Comparison of ENCODE assay signal across 1 cellular context in genomic region chr5:59039003-59039295, GRCh38.
A peak's percentile ranks its signal among the peaks of the same experiment; 100 is the strongest.
TF ChIP-seq lines count a peak whose summit lies in the region.

No MANE protein-coding gene starts in this region.

TF ChIP-seq in HepG2, 621 proteins besides CTCF, POLR2A, EP300 and RAD21 (continued from another document and continues in another):
- no peak for TF ChIP-seq ZNF280D (CRISPR knock-in tag; IDR thresholded peaks at IDR 0.05)
- 0 out of 2 replicates have a peak, but pooled peaks have one; percentile 9 for TF ChIP-seq PAXIP1 (CRISPR knock-in tag; conservative IDR thresholded peaks at IDR 0.05)
- no peak for TF ChIP-seq ELF4 (CRISPR knock-in tag; IDR thresholded peaks at IDR 0.05; ENCODE audit: borderline replicate concordance)
- TF ChIP-seq NFAT5 (CRISPR knock-in tag; IDR thresholded peaks at IDR 0.05), result no peak
- no peak for TF ChIP-seq ZNF761 (CRISPR knock-in tag; conservative IDR thresholded peaks at IDR 0.05)
- TF ChIP-seq MEIS2 (CRISPR knock-in tag; IDR thresholded peaks at IDR 0.05), result peak; percentile 8; the same call in 1 of the 2 replicates
- TF ChIP-seq FIP1L1 (IDR thresholded peaks at IDR 0.05; ENCODE audit: borderline replicate concordance, insufficient read depth, low read depth, low read length), result no peak
- TF ChIP-seq SAFB2 (CRISPR knock-in tag; IDR thresholded peaks at IDR 0.05; ENCODE audit: borderline replicate concordance, low read depth), result 0 out of 2 replicates have a peak, but pooled peaks have one; percentile 7
- TF ChIP-seq ZNF547 (CRISPR knock-in tag; IDR thresholded peaks at IDR 0.05), result peak; percentile 31; the same call in 1 of the 2 replicates
- no peak for TF ChIP-seq HBP1 (CRISPR knock-in tag; IDR thresholded peaks at IDR 0.05; ENCODE audit: low read depth)
- TF ChIP-seq MYPOP (CRISPR knock-in tag; IDR thresholded peaks at IDR 0.05), result 0 out of 2 replicates have a peak, but pooled peaks have one; percentile 34
- TF ChIP-seq KAT2B (IDR thresholded peaks at IDR 0.05; ENCODE audit: borderline replicate concordance, low read depth, low read length), result no peak
- no peak for TF ChIP-seq JUNB (CRISPR knock-in tag; IDR thresholded peaks at IDR 0.05; ENCODE audit: borderline replicate concordance)
- no peak for TF ChIP-seq MAFG (CRISPR knock-in tag; IDR thresholded peaks at IDR 0.05)
- TF ChIP-seq BRF2 (CRISPR knock-in tag; IDR thresholded peaks at IDR 0.05), result no peak; the same call in 1 of the 2 replicates
- peak; percentile 34; the same call in 1 of the 2 replicates for TF ChIP-seq REPIN1 (CRISPR knock-in tag; IDR thresholded peaks at IDR 0.05; ENCODE audit: borderline replicate concordance, low read depth)
- TF ChIP-seq RXRA (CRISPR knock-in tag; IDR thresholded peaks at IDR 0.05), result 0 out of 2 replicates have a peak, but pooled peaks have one; percentile 12
- TF ChIP-seq ZNF772 (CRISPR knock-in tag; IDR thresholded peaks at IDR 0.05), result peak; percentile 10; the same call in 1 of the 2 replicates
- no peak for TF ChIP-seq ZNF343 (CRISPR knock-in tag; IDR thresholded peaks at IDR 0.05)
- TF ChIP-seq MTF1 (CRISPR knock-in tag; IDR thresholded peaks at IDR 0.05), result no peak
- TF ChIP-seq SRF (IDR thresholded peaks at IDR 0.05; ENCODE audit: low read depth, low read length), result no peak
- no peak for TF ChIP-seq MXD3 (CRISPR knock-in tag; IDR thresholded peaks at IDR 0.05)
- TF ChIP-seq ZNF335 (CRISPR knock-in tag; IDR thresholded peaks at IDR 0.05), result no peak
- TF ChIP-seq ARID2 (CRISPR knock-in tag; IDR thresholded peaks at IDR 0.05; ENCODE audit: borderline replicate concordance), result no peak
- TF ChIP-seq KLF12 (CRISPR knock-in tag; IDR thresholded peaks at IDR 0.05; ENCODE audit: borderline replicate concordance), result no peak
- peak; percentile 45; the same call in 1 of the 2 replicates for TF ChIP-seq GLI4 (CRISPR knock-in tag; IDR thresholded peaks at IDR 0.05; ENCODE audit: borderline replicate concordance)
- no peak for TF ChIP-seq ZNF530 (CRISPR knock-in tag; IDR thresholded peaks at IDR 0.05; ENCODE audit: low read depth)
- peak; percentile 71; the same call in 1 of the 2 replicates for TF ChIP-seq BCL3 (CRISPR knock-in tag; IDR thresholded peaks at IDR 0.05)
- no peak for TF ChIP-seq XRCC5 (optimal IDR thresholded peaks at IDR 0.05; ENCODE audit: low read length)
- 0 out of 2 replicates have a peak, but pooled peaks have one; percentile 7 for TF ChIP-seq FOXC1 (CRISPR knock-in tag; IDR thresholded peaks at IDR 0.05; ENCODE audit: borderline replicate concordance)
- no peak for TF ChIP-seq KDM5A (IDR thresholded peaks at IDR 0.05; ENCODE audit: borderline replicate concordance, low read length)
- no peak for TF ChIP-seq RELA (CRISPR knock-in tag; IDR thresholded peaks at IDR 0.05)
- peak; percentile 35; the same call in 1 of the 2 replicates for TF ChIP-seq KDM5B (CRISPR knock-in tag; IDR thresholded peaks at IDR 0.05; ENCODE audit: borderline replicate concordance)
- TF ChIP-seq AGO1 (IDR thresholded peaks at IDR 0.05; ENCODE audit: low read depth, low read length, poor library complexity, severe bottlenecking), result no peak
- no peak for TF ChIP-seq ZNF17 (CRISPR knock-in tag; IDR thresholded peaks at IDR 0.05)
- no peak for TF ChIP-seq TCF7 (IDR thresholded peaks at IDR 0.05; ENCODE audit: low read depth)
- TF ChIP-seq ZNF124 (CRISPR knock-in tag; IDR thresholded peaks at IDR 0.05), result no peak
- 0 out of 2 replicates have a peak, but pooled peaks have one; percentile 5 for TF ChIP-seq BCL6 (CRISPR knock-in tag; IDR thresholded peaks at IDR 0.05)
- no peak for TF ChIP-seq POLR2AphosphoS5 (IDR thresholded peaks at IDR 0.05; ENCODE audit: low read depth, low read length)
- TF ChIP-seq SCMH1 (CRISPR knock-in tag; IDR thresholded peaks at IDR 0.05; ENCODE audit: borderline replicate concordance), result no peak
- no peak for TF ChIP-seq ZNF512B (CRISPR knock-in tag; IDR thresholded peaks at IDR 0.05; ENCODE audit: borderline replicate concordance)
- TF ChIP-seq ZMYM4 (CRISPR knock-in tag; IDR thresholded peaks at IDR 0.05), result 0 out of 2 replicates have a peak, but pooled peaks have one; percentile 6
- TF ChIP-seq AHR (CRISPR knock-in tag; IDR thresholded peaks at IDR 0.05), result no peak
